1 cellular context compared by ENCODE assay signal in the genomic region with DNA sequence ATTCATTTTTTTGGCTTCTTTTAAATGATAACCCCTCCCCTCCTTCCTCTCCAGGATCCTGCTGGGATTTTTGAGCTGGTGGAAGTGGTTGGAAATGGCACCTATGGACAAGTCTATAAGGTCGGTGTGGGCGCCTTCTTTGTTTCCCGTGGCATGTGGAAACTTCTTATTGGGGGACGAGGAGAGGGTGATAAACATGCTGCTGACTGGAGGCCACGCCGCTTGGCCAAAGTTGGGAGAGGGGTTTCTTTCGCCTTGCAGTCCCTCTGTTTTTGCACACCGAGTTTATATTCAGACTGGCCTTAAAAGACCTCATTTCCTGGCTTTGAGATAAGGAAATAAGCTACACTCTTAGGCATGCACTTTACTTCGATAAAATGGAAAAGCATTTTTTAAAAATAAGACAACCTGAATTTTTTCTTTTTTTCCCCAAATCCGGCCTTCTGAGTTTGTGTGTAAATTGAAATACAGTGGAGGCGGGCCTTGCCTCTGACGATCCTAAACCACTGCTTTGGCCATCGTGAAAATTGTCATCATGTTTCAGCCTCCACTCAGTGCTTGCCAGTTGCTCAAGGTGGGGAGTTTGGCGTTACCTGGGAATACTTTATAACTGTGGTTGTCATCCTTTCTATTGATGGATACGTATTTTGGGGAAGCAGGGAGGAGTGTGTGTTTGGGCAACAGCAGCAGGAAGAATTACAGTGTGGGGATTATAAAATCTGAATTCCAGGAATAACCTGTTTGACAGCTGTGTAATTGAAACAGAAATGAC.
TF ChIP-seq lines count a peak whose summit lies in the region.

No MANE protein-coding gene starts in this region.

TF ChIP-seq in SK-N-SH treated with all-trans-retinoic acid at 6 μM for 48 hours, 23 proteins besides CTCF, POLR2A, EP300 and RAD21 (continued from another document):
- TF ChIP-seq, protein P1, sequence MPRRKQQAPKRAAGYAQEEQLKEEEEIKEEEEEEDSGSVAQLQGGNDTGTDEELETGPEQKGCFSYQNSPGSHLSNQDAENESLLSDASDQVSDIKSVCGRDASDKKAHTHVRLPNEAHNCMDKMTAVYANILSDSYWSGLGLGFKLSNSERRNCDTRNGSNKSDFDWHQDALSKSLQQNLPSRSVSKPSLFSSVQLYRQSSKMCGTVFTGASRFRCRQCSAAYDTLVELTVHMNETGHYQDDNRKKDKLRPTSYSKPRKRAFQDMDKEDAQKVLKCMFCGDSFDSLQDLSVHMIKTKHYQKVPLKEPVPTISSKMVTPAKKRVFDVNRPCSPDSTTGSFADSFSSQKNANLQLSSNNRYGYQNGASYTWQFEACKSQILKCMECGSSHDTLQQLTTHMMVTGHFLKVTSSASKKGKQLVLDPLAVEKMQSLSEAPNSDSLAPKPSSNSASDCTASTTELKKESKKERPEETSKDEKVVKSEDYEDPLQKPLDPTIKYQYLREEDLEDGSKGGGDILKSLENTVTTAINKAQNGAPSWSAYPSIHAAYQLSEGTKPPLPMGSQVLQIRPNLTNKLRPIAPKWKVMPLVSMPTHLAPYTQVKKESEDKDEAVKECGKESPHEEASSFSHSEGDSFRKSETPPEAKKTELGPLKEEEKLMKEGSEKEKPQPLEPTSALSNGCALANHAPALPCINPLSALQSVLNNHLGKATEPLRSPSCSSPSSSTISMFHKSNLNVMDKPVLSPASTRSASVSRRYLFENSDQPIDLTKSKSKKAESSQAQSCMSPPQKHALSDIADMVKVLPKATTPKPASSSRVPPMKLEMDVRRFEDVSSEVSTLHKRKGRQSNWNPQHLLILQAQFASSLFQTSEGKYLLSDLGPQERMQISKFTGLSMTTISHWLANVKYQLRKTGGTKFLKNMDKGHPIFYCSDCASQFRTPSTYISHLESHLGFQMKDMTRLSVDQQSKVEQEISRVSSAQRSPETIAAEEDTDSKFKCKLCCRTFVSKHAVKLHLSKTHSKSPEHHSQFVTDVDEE (CRISPR knock-in tag; IDR thresholded peaks at IDR 0.05), result no peak
